In the genomic region with DNA sequence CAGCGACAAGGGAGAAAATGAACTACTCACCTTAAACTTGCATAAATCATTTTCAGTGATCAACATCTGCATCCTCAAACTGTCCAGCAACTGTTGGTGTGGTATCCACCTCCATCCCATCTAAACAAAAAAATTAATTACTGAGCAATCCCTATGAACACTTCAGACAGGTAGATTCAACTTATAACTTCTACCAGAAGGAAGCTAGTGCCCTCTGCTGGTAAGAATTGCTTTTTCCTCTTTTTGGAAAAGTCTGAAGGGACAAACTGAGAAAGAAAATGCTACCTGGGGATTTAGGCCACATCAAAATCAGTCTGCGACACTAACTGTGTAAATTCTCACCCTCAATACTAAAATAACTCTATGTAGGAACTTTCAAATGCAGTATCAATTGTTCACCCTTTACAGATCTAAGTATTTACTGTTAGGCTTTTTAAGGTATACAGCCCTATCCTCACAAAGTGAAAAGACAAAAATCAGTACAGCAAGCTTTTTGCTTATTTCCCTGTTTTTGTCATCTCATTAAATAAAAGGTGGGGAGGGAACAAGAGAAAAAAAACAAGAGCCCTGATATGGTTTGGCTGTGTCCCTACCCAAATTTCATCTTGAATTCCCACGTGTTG, we compare ENCODE assay signal across 8 cellular contexts. TPM values are rescaled to one million over a fixed set of nuclear protein-coding genes. Genes with fewer than 3 reads are reported as not detected.
A peak's percentile ranks its signal among the peaks of the same experiment; 100 is the strongest.
DNase-seq lines count a peak whose midpoint lies in the region; ATAC-seq lines count a peak whose summit lies in the region.

No MANE protein-coding gene starts in this region.

- DNase-seq in EH (ENCODE audit: low read depth) (peak; percentile 53), Karpas-422 (peak; percentile 85), RPMI8226 (peak; percentile 78), fibroblast of gingiva (ENCODE audit: low read depth) (peak; percentile 28), pons (ENCODE audit: low spot score) (peak; percentile 66)
- no peak for DNase-seq in activated naive CD4-positive, alpha-beta T cell (lab: John Stamatoyannopoulos, UW)
- DNase-seq in activated effector memory CD4-positive, alpha-beta T cell treated with Interleukin-2 at 50 U/mL for 16 hours, result no peak

- no peak overlapping the region for H3K4me2 ChIP-seq in Karpas-422 (ENCODE audit: low read depth, low read length, poor library complexity, severe bottlenecking)

- H3K4me3 ChIP-seq in Karpas-422 (ENCODE audit: low read length), result no peak overlapping the region

- ATAC-seq in HG03460 (IDR thresholded peaks at IDR 0.05; ENCODE audit: unreplicated experiment), result no peak

- peaks cover 43% of the 10 kb centered on the region for H3K36me3 ChIP-seq in Karpas-422 (ENCODE audit: insufficient read depth, low read length)

- H3K9me3 ChIP-seq in Karpas-422 (ENCODE audit: low read length), result no peaks in the 10 kb centered on the region

- H2AFZ ChIP-seq in Karpas-422 (ENCODE audit: low read length), result no peak overlapping the region

- H3K9me2 ChIP-seq in Karpas-422 (replicated peaks; ENCODE audit: insufficient read depth, low read length), result no peaks in the 10 kb centered on the region

- no peak overlapping the region for H3K9ac ChIP-seq in Karpas-422 (ENCODE audit: low read length)

- H3K79me2 ChIP-seq in Karpas-422 (ENCODE audit: low read length), result no peaks in the 10 kb centered on the region

- H3K27ac ChIP-seq in Karpas-422 (ENCODE audit: low read length), result no peak overlapping the region

- H3K4me1 ChIP-seq in Karpas-422 (ENCODE audit: low read length), result no peaks in the 10 kb centered on the region

- H4K20me1 ChIP-seq in Karpas-422 (ENCODE audit: insufficient read depth, low read depth, low read length), result no peaks in the 10 kb centered on the region

- H3K27me3 ChIP-seq in Karpas-422 (ENCODE audit: low read length), result no peaks in the 10 kb centered on the region

RNA-seq across cellular contexts. Expression of gene CLNS1A, which starts 17.9 kb away (rescaled TPM):
- total RNA-seq in Karpas-422 (2014; rRNA removed; shearing (Covaris generic); ENCODE audit: low replicate concordance), result 212 and 223 TPM in 2 replicates

RNA-seq across cellular contexts. Expression of gene AQP11, which starts 29.9 kb away (rescaled TPM):
- total RNA-seq in Karpas-422 (2014; rRNA removed; shearing (Covaris generic); ENCODE audit: low replicate concordance), result 1.3 and 1.9 TPM in 2 replicates

Comparison
In these comparisons a context has a peak if more than half of its experiments do, and no peak if none do; other contexts are left out.
1. DNase-seq: peak in EH (single experiment), Karpas-422 (single experiment), RPMI8226 (single experiment), fibroblast of gingiva (single experiment) and pons (single experiment); none in activated naive CD4-positive, alpha-beta T cell (0 of 4) and activated effector memory CD4-positive, alpha-beta T cell treated with Interleukin-2 at 50 U/mL for 16 hours (single experiment).